In genomic region chr11:34674038-34674437, GRCh38 we compare ENCODE assay signal across 29 cellular contexts. TPM values are rescaled to one million over a fixed set of nuclear protein-coding genes. Genes with fewer than 3 reads are reported as not detected.
A peak's percentile ranks its signal among the peaks of the same experiment; 100 is the strongest.
DNase-seq lines count a peak whose midpoint lies in the region; ATAC-seq, FAIRE-seq and TF ChIP-seq lines count a peak whose summit lies in the region.
"Had no signal": no experiment of that assay in that cellular context is flagged by ENCODE, and none has a peak within 500 bp of the region (broad histone marks: within the 10 kb centered on the region; RNA-seq: fewer than 3 reads in every experiment).

No MANE protein-coding gene starts in this region.

- H4K20me1 ChIP-seq in HepG2 (ENCODE audit: insufficient read depth, low read length): no peaks in the 10 kb centered on the region
- H4K20me1 ChIP-seq in K562 (replicated peaks; ENCODE audit: control insufficient read depth, insufficient read depth, low read length): no peaks in the 10 kb centered on the region
- H4K20me1 ChIP-seq: BLaER1 had no signal

- no peak overlapping the region for H3K4me3 ChIP-seq in HepG2 (replicated peaks in 1 of 3; ENCODE audit: insufficient read depth in 1 of 3, low read depth in 2 of 3, low read length in 3 of 3)
- no peak overlapping the region for H3K4me3 ChIP-seq in right lobe of liver
- no peak overlapping the region for H3K4me3 ChIP-seq in K562
- H3K4me3 ChIP-seq: BLaER1, GM12878 had no signal

- TF ChIP-seq RAD21 in HepG2 (CRISPR knock-in tag; IDR thresholded peaks at IDR 0.05) (no peak), K562 (CRISPR knock-in tag; conservative IDR thresholded peaks at IDR 0.05 in 1 of 2, IDR thresholded peaks at IDR 0.05 in 1 of 2) (no peak)

- POLR2A ChIA-PET in HepG2 (lab: Yijun Ruan, JAX): no interaction called here
- POLR2A ChIA-PET in K562 (lab: Yijun Ruan, JAX): no interaction called here

- TF ChIP-seq POLR2A in HepG2 (IDR thresholded peaks at IDR 0.05; ENCODE audit: insufficient read depth in 1 of 2, low read depth in 2 of 2, low read length in 2 of 2): no peak
- TF ChIP-seq POLR2A in right lobe of liver (IDR thresholded peaks at IDR 0.05): no peak
- TF ChIP-seq POLR2A in K562 (conservative IDR thresholded peaks at IDR 0.05): no peak

- H3K27me3 ChIP-seq in HepG2 (ENCODE audit: control insufficient read depth in 1 of 2, insufficient read depth in 2 of 2, low read length in 2 of 2): no peaks in the 10 kb centered on the region
- no peaks in the 10 kb centered on the region for H3K27me3 ChIP-seq in right lobe of liver
- H3K27me3 ChIP-seq in K562 (ENCODE audit: control insufficient read depth in 2 of 2, insufficient read depth in 2 of 2, low read length in 2 of 2): no peaks in the 10 kb centered on the region
- H3K27me3 ChIP-seq: BE2C, BLaER1 had no signal

- no peak overlapping the region for H3K4me3 Mint-ChIP-seq in activated naive CD4-positive, alpha-beta T cell treated with anti-CD3 and anti-CD28 coated beads, Interleukin-2, amount 10 ng/mL, durations not matched to agents 7 days and 5 days
- H3K4me3 Mint-ChIP-seq: CD14-positive monocyte; CD4-positive, alpha-beta memory T cell; CD4-positive, CD25-positive, alpha-beta regulatory T cell; CD8-positive, alpha-beta memory T cell had no signal

- H3K36me3 ChIP-seq in HepG2 (replicated peaks in 1 of 2; ENCODE audit: control insufficient read depth in 1 of 2, insufficient read depth in 2 of 2, low read length in 2 of 2) (no peaks in the 10 kb centered on the region), right lobe of liver (no peaks in the 10 kb centered on the region), K562 (ENCODE audit: control insufficient read depth, insufficient read depth, low read length) (no peaks in the 10 kb centered on the region)
- H3K36me3 ChIP-seq: BE2C, BLaER1 had no signal

- 3% methylated on average over 1 of the region's 1 CpG for WGBS in HepG2 (ENCODE audit: low lambda C conversion rate)
- WGBS in right lobe of liver (ENCODE audit: insufficient coverage, low coverage, low lambda C conversion rate, missing lambda C conversion rate): 18% methylated on average over 1 of the region's 1 CpG
- 0% methylated on average over 1 of the region's 1 CpG for WGBS in K562 (ENCODE audit: insufficient coverage, low coverage, missing lambda C conversion rate)

- H3K27ac ChIP-seq in HepG2 (ENCODE audit: extremely low read length, insufficient read depth, low read length) (no peak overlapping the region), right lobe of liver (no peak overlapping the region), K562 (ENCODE audit: extremely low read depth, low read depth, low read length) (no peak overlapping the region)
- H3K27ac ChIP-seq: 22Rv1, BLaER1 had no signal

- H3K4me1 ChIP-seq in HepG2 (ENCODE audit: insufficient read depth, low read length): peaks cover 35% of the 10 kb centered on the region
- H3K4me1 ChIP-seq in right lobe of liver: no peaks in the 10 kb centered on the region
- no peaks in the 10 kb centered on the region for H3K4me1 ChIP-seq in K562 (replicated peaks in 1 of 2; ENCODE audit: control insufficient read depth in 2 of 2, insufficient read depth in 2 of 2, low read length in 2 of 2)
- H3K4me1 ChIP-seq: BE2C had no signal

- no peak for ATAC-seq in HepG2
- ATAC-seq in right lobe of liver: no peak
- ATAC-seq in K562: no peak
- ATAC-seq: GM12878 had no signal

- no peaks in the 10 kb centered on the region for H3K9me3 Mint-ChIP-seq in activated naive CD4-positive, alpha-beta T cell treated with anti-CD3 and anti-CD28 coated beads, Interleukin-2, amount 10 ng/mL, durations not matched to agents 7 days and 5 days

- BruUV-seq in HepG2 (replicated peaks; lab: Mats Ljungman, UMichigan) (no TSS peak), K562 (replicated peaks; lab: Mats Ljungman, UMichigan) (no TSS peak)

- CTCF ChIA-PET in HepG2 (lab: Yijun Ruan, JAX; ENCODE audit: low intra/inter-chr PET ratio, low total read pairs) (no interaction called here), K562 (lab: Yijun Ruan, JAX; ENCODE audit: low intra/inter-chr PET ratio) (no interaction called here)
- CTCF ChIA-PET in activated naive CD4-positive, alpha-beta T cell treated with anti-CD3 and anti-CD28 coated beads, Interleukin-2, amount 10 ng/mL, durations not matched to agents 7 days and 5 days (lab: Charles Lee): no interaction called here

- no peaks in the 10 kb centered on the region for H3K9me3 ChIP-seq in HepG2 (ENCODE audit: low read length)
- H3K9me3 ChIP-seq in right lobe of liver: no peaks in the 10 kb centered on the region
- no peaks in the 10 kb centered on the region for H3K9me3 ChIP-seq in K562 (replicated peaks; ENCODE audit: control insufficient read depth, insufficient read depth, low read depth, low read length)
- H3K9me3 ChIP-seq: BE2C, BLaER1 had no signal

- no peaks in the 10 kb centered on the region for H3K4me1 Mint-ChIP-seq in activated naive CD4-positive, alpha-beta T cell treated with anti-CD3 and anti-CD28 coated beads, Interleukin-2, amount 10 ng/mL, durations not matched to agents 7 days and 5 days
- H3K4me1 Mint-ChIP-seq: CD4-positive, CD25-positive, alpha-beta regulatory T cell had no signal

- TF ChIP-seq EP300 in HepG2 (IDR thresholded peaks at IDR 0.05; ENCODE audit: low read depth in 2 of 2, low read length in 2 of 2) (no peak), HepG2 (CRISPR knock-in tag; IDR thresholded peaks at IDR 0.05; ENCODE audit: borderline replicate concordance) (no peak), K562 (IDR thresholded peaks at IDR 0.05; ENCODE audit: low read length) (no peak)

- peaks cover 19% of the 10 kb centered on the region for H3K27me3 Mint-ChIP-seq in activated naive CD4-positive, alpha-beta T cell treated with anti-CD3 and anti-CD28 coated beads, Interleukin-2, amount 10 ng/mL, durations not matched to agents 7 days and 5 days

- no peaks in the 10 kb centered on the region for H3K36me3 Mint-ChIP-seq in activated naive CD4-positive, alpha-beta T cell treated with anti-CD3 and anti-CD28 coated beads, Interleukin-2, amount 10 ng/mL, durations not matched to agents 7 days and 5 days
- H3K36me3 Mint-ChIP-seq: CD14-positive monocyte; CD4-positive, alpha-beta memory T cell; CD4-positive, CD25-positive, alpha-beta regulatory T cell had no signal

- TF ChIP-seq CTCF in HepG2 (CRISPR knock-in tag; IDR thresholded peaks at IDR 0.05) (no peak), right lobe of liver (IDR thresholded peaks at IDR 0.05) (no peak), K562 (IDR thresholded peaks at IDR 0.05 in 2 of 3, conservative IDR thresholded peaks at IDR 0.05 in 1 of 3; ENCODE audit: insufficient read depth in 2 of 3, low read depth in 1 of 3, low read length in 3 of 3) (no peak)

- no peak overlapping the region for H3K4me2 ChIP-seq in HepG2 (ENCODE audit: low read depth, low read length)
- H3K4me2 ChIP-seq in K562 (ENCODE audit: insufficient read depth, low read length): no peak overlapping the region
- H3K4me2 ChIP-seq: BLaER1 had no signal

- FAIRE-seq in HepG2 (lab: Jason Lieb, UNC) (no peak), RCC 7860 (lab: Jason Lieb, UNC) (peak; percentile 42), K562 (lab: Jason Lieb, UNC) (no peak)
- FAIRE-seq: GM12878, GM12892, GM18507 had no signal

- H3K27ac Mint-ChIP-seq in activated naive CD4-positive, alpha-beta T cell treated with anti-CD3 and anti-CD28 coated beads, Interleukin-2, amount 10 ng/mL, durations not matched to agents 7 days and 5 days: no peak overlapping the region
- H3K27ac Mint-ChIP-seq: CD14-positive monocyte; CD4-positive, alpha-beta memory T cell; CD4-positive, CD25-positive, alpha-beta regulatory T cell; CD8-positive, alpha-beta memory T cell had no signal

- H3K9me1 ChIP-seq in K562 (ENCODE audit: control insufficient read depth, insufficient read depth, low read length): no peaks in the 10 kb centered on the region

- no peak for DNase-seq in HepG2 (ENCODE audit: low spot score)
- no peak for DNase-seq in right lobe of liver
- DNase-seq in RCC 7860 (ENCODE audit: low spot score): no peak
- no peak for DNase-seq in K562 (ENCODE audit: extremely low read depth in 1 of 4, low spot score in 3 of 4)
- no peak for DNase-seq in SKM-1 treated with dmso at 0.1 percent for 144 hours (lab: John Stamatoyannopoulos, UW; ENCODE audit: unreplicated experiment)
- DNase-seq in activated naive CD4-positive, alpha-beta T cell treated with anti-CD3 and anti-CD28 coated beads, Interleukin-2, amount 10 ng/mL, durations not matched to agents 7 days and 5 days: no peak
- DNase-seq: ACHN; BE2C; C1 segment of cervical spinal cord; CD4-positive, alpha-beta memory T cell; CD4-positive, CD25-positive, alpha-beta regulatory T cell; CD8-positive, alpha-beta memory T cell; COR-L47; DMS 273 treated with DMSO at 0.1 percent for 48 hours; DMS153; DMS53; DMS79; DND-41; EL; GDM1 had no signal

- H2AFZ ChIP-seq in HepG2 (ENCODE audit: low read length) (no peak overlapping the region), K562 (ENCODE audit: low read depth, low read length) (no peak overlapping the region)

- H3K9ac ChIP-seq in HepG2 (ENCODE audit: insufficient read depth, low read depth, low read length): no peak overlapping the region
- no peak overlapping the region for H3K9ac ChIP-seq in K562 (ENCODE audit: insufficient read depth in 1 of 2, low read depth in 2 of 2, low read length in 2 of 2)
- H3K9ac ChIP-seq: BLaER1 had no signal

- intact Hi-C loops in HepG2 (cut with micrococcal nuclease; ENCODE audit: unreplicated experiment): no loop called here
- intact Hi-C loops in right lobe of liver (cut with DNase I): no loop called here
- intact Hi-C loops in K562 (cut with micrococcal nuclease): no loop called here

- in situ Hi-C loops in HepG2 (cut with HindIII; ENCODE audit: extremely low pct_ligation_motif_present, low pct_unique_long_range_greater_than_20kb): no loop called here
- in situ Hi-C loops in K562 (cut with MboI): no loop called here

- H3K79me2 ChIP-seq in HepG2 (ENCODE audit: insufficient read depth, low read length) (no peaks in the 10 kb centered on the region), K562 (ENCODE audit: control insufficient read depth, insufficient read depth, low read length) (no peaks in the 10 kb centered on the region)

RNA-seq across cellular contexts. Expression of gene EHF, which starts 53.1 kb away (rescaled TPM):
- total RNA-seq in HepG2 (2016; rRNA removed; fragmentation: Illumina TruSeq; extraction: Trizol) (0.24 and 0.46 TPM in 2 replicates), right lobe of liver (1 to 10 TPM in 5 of 6 experiments, under 1 TPM in 1; 1.00 to 3.3 (median 1.5) TPM), K562 (2014; rRNA removed) (0.20 and 0.54 TPM in 2 replicates), K562 (2014; rRNA removed; fragmentation: Illumina TruSeq; extraction: Trizol) (0.41 and 0.47 TPM in 2 replicates), K562 (2015; rRNA removed; fragmentation: Illumina TruSeq; extraction: Trizol) (0.34 and 0.40 TPM in 2 replicates), K562 (2021) (0.38 and 0.76 TPM in 2 replicates)
- not detected in 2 replicates for total RNA-seq in HepG2 (2016; cell fraction: cytosol; rRNA removed; fragmentation: Illumina TruSeq; extraction: Trizol; ENCODE audit: low read depth)
- 0.19 and 0.65 TPM in 2 replicates for total RNA-seq in HepG2 (2016; cell fraction: insoluble cytoplasmic fraction; rRNA removed; fragmentation: Illumina TruSeq; extraction: Trizol)
- total RNA-seq in HepG2 (2016; cell fraction: membrane; rRNA removed; fragmentation: Illumina TruSeq; extraction: Trizol): 0.09 and 0.24 TPM in 2 replicates
- 0.22 and 0.28 TPM in 2 replicates for total RNA-seq in HepG2 (2016; cell fraction: nucleus; rRNA removed; fragmentation: Illumina TruSeq; extraction: Trizol)
- polyA plus RNA-seq in HepG2 (2011; rRNA removed) (0.04 TPM in 1 of 2 replicates, not detected in the other), K562 (2011; rRNA removed) (0.03 and 0.04 TPM in 2 replicates), K562 (2014; fragmentation: Illumina TruSeq; extraction: Trizol) (0.24 TPM in 1 of 2 replicates, not detected in the other), K562 (2014; fragmentation: Nextera tagmentation; extraction: Ambion mirVana) (under 1 TPM; 0.24 to 0.37 TPM), K562 (2014; rRNA removed) (0.04 TPM in 1 of 2 replicates, not detected in the other)
- 0.08 TPM in 1 of 2 replicates, not detected in the other for polyA plus RNA-seq in HepG2 (2011; cell fraction: cytosol; rRNA removed)
- polyA plus RNA-seq in HepG2 (2011; cell fraction: nucleus; rRNA removed): 0.07 TPM in 1 of 2 replicates, not detected in the other
- polyA plus RNA-seq in HepG2 (2012): not detected in 2 replicates
- polyA plus RNA-seq in HepG2 (2016; cell fraction: cytosol; fragmentation: Illumina TruSeq; extraction: Trizol; ENCODE audit: low read depth): 0.06 and 0.17 TPM in 2 replicates
- 0.13 and 0.40 TPM in 2 replicates for polyA plus RNA-seq in HepG2 (2016; cell fraction: insoluble cytoplasmic fraction; fragmentation: Illumina TruSeq; extraction: Trizol; ENCODE audit: low read depth)
- polyA plus RNA-seq in HepG2 (2016; cell fraction: membrane; fragmentation: Illumina TruSeq; extraction: Trizol; ENCODE audit: low read depth): 0.13 TPM in 1 of 2 replicates, not detected in the other
- 0.28 and 0.30 TPM in 2 replicates for polyA plus RNA-seq in HepG2 (2016; cell fraction: nucleus; fragmentation: Illumina TruSeq; extraction: Trizol; ENCODE audit: insufficient read depth, low read depth)
- polyA minus RNA-seq in HepG2 (2011; rRNA and poly(A)+ RNA removed; ENCODE audit: low replicate concordance): 0.06 and 0.65 TPM in 2 replicates
- not detected in 2 replicates for polyA minus RNA-seq in HepG2 (2011; cell fraction: cytosol; rRNA and poly(A)+ RNA removed)
- 0.25 and 0.39 TPM in 2 replicates for polyA minus RNA-seq in HepG2 (2011; cell fraction: nucleus; rRNA and poly(A)+ RNA removed)
- total RNA-seq in K562 (2011; cell fraction: chromatin; rRNA removed; ENCODE audit: low replicate concordance): not detected in 2 replicates
- not detected in 2 replicates for total RNA-seq in K562 (2011; cell fraction: nucleolus; rRNA removed)
- total RNA-seq in K562 (2011; cell fraction: nucleoplasm; rRNA removed): not detected in 2 replicates
- 0.13 TPM in 1 of 2 replicates, not detected in the other for polyA plus RNA-seq in K562 (2011; cell fraction: cytosol; rRNA removed)
- not detected in 2 replicates for polyA plus RNA-seq in K562 (2011; cell fraction: nucleus; rRNA removed)
- 0.17 and 0.37 TPM in 2 replicates for polyA plus RNA-seq in K562 (2012)
- 0.11 and 0.36 TPM in 2 replicates for polyA minus RNA-seq in K562 (2011; rRNA and poly(A)+ RNA removed)
- polyA minus RNA-seq in K562 (2011; cell fraction: cytosol; rRNA and poly(A)+ RNA removed): not detected in 2 replicates
- polyA minus RNA-seq in K562 (2011; cell fraction: nucleus; rRNA and poly(A)+ RNA removed): not detected in 2 replicates
- total RNA-seq: A172; A673; CD4-positive, alpha-beta memory T cell; CD4-positive, CD25-positive, alpha-beta regulatory T cell; G401 had no signal
- polyA plus RNA-seq: CD4-positive, alpha-beta memory T cell; CD4-positive, CD25-positive, alpha-beta regulatory T cell; CD8-positive, alpha-beta memory T cell had no signal

Comparison
In these comparisons a context has a peak if more than half of its experiments do, and no peak if none do; other contexts are left out.
1. Of the 241 proteins assayed by ChIP-seq in both HepG2 and K562: peak only in HepG2: none; only in K562: ADNP; in both: ZNF121; in neither: 239.